Comparison of ENCODE assay signal across 8 cellular contexts in the genomic region with DNA sequence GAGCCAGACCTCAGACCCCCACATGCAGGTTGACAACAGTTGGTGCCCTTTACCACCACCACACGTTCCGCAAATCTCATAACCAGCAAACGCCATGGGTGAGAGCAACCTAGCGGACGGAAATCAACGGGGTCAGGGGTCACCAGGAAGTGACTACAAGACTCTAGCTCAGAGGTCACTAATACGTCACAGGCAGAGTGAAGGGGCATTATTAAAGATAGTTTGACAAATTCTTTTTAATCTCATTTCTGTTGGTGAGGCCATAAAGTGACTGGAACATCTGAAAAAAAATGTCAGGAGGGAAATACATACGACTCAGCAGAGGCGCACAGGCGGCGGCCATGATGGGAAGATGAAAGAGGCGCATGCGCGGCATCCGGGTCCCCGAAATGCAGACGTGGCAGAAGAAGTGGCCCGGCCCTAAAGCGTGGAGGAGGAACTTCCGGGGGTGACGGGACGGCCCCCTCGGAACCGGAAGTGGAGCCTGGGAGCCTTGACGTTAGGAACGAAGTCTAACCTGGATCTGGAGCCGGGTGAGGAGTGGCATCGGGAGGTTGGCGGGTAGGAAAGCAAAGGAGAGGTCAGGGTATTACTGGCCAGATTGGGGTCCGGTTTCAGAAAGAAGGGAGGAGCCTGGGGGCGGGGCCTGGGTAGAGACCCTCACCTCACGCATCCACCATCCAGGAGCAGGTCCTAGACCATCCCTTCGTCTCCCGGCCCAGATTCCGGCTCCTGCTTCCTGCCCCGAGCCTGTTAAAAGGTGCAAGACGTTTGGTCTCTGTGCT. TPM values are rescaled to one million over a fixed set of nuclear protein-coding genes. Genes with fewer than 3 reads are reported as not detected.
DNase-seq lines count a peak whose midpoint lies in the region; ATAC-seq, FAIRE-seq and TF ChIP-seq lines count a peak whose summit lies in the region.

A gene with protein sequence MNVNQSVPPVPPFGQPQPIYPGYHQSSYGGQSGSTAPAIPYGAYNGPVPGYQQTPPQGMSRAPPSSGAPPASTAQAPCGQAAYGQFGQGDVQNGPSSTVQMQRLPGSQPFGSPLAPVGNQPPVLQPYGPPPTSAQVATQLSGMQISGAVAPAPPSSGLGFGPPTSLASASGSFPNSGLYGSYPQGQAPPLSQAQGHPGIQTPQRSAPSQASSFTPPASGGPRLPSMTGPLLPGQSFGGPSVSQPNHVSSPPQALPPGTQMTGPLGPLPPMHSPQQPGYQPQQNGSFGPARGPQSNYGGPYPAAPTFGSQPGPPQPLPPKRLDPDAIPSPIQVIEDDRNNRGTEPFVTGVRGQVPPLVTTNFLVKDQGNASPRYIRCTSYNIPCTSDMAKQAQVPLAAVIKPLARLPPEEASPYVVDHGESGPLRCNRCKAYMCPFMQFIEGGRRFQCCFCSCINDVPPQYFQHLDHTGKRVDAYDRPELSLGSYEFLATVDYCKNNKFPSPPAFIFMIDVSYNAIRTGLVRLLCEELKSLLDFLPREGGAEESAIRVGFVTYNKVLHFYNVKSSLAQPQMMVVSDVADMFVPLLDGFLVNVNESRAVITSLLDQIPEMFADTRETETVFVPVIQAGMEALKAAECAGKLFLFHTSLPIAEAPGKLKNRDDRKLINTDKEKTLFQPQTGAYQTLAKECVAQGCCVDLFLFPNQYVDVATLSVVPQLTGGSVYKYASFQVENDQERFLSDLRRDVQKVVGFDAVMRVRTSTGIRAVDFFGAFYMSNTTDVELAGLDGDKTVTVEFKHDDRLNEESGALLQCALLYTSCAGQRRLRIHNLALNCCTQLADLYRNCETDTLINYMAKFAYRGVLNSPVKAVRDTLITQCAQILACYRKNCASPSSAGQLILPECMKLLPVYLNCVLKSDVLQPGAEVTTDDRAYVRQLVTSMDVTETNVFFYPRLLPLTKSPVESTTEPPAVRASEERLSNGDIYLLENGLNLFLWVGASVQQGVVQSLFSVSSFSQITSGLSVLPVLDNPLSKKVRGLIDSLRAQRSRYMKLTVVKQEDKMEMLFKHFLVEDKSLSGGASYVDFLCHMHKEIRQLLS (plus strand): TSS at position 468 of the 785 bp plus-strand sequence. CDS start 2,461 bp downstream, outside the sequence.

- H3K4me3 ChIP-seq in pancreas (peak within 1 kb of the TSS; percentile 84 to 90 (median 88)), tibial artery (peak within 1 kb of the TSS; percentile 76 to 99)

- 0% methylated on average over 37 of the region's 37 CpGs for WGBS in pancreas, 2 donors

- H3K27ac ChIP-seq in pancreas = peak within 1 kb of the TSS; percentile 78 to 94 (median 90)
- H3K27ac ChIP-seq in tibial artery = peak within 1 kb of the TSS; percentile 93 to 94

- H3K4me1 Mint-ChIP-seq in activated naive CD8-positive, alpha-beta T cell treated with anti-CD3 and anti-CD28 coated beads, Interleukin-2, amount 50 U/mL, for 24 hours = peaks cover 52% of the 10 kb centered on the region

- H3K27me3 ChIP-seq in pancreas (no peaks in the 10 kb centered on the region), tibial artery (no peaks in the 10 kb centered on the region)

- intact Hi-C loops in Right ventricle myocardium superior (cut with DNase I) = no loop called here
- intact Hi-C loops in pancreas (cut with DNase I) = no loop called here
- intact Hi-C loops in tibial artery (cut with DNase I; ENCODE audit: low total_unique reads) = no loop called here

- TF ChIP-seq CTCF in pancreas (IDR thresholded peaks at IDR 0.05) = no peak
- peak in 1 of 2 experiments; percentile 15 for TF ChIP-seq CTCF in tibial artery (IDR thresholded peaks at IDR 0.05)

- DNase-seq in NCI-H1417 treated with DMSO at 0.1 percent for 48 hours (lab: John Stamatoyannopoulos, UW) (peak; percentile 65), SW480 (ENCODE audit: low spot score) (peak; percentile 92), Right ventricle myocardium superior (peak; percentile 98), pancreas (peak; percentile 92 to 98 (median 96)), tibial artery (peak; percentile 96 to 98)
- DNase-seq in activated naive CD8-positive, alpha-beta T cell treated with anti-CD3 and anti-CD28 coated beads, Interleukin-2, amount 50 U/mL, for 24 hours = peak; percentile 96

- no peaks in the 10 kb centered on the region for H3K9me3 Mint-ChIP-seq in activated naive CD8-positive, alpha-beta T cell treated with anti-CD3 and anti-CD28 coated beads, Interleukin-2, amount 50 U/mL, for 24 hours

- H3K27ac Mint-ChIP-seq in activated naive CD8-positive, alpha-beta T cell treated with anti-CD3 and anti-CD28 coated beads, Interleukin-2, amount 50 U/mL, for 24 hours = peak within 1 kb of the TSS; percentile 100

- H3K4me1 ChIP-seq in pancreas (peaks cover 5 to 29% (median 9%) of the 10 kb centered on the region in 3 donors), tibial artery (peaks cover 0 to 44% (median 35%) of the 10 kb centered on the region in 4 donors)

- H3K27me3 Mint-ChIP-seq in activated naive CD8-positive, alpha-beta T cell treated with anti-CD3 and anti-CD28 coated beads, Interleukin-2, amount 50 U/mL, for 24 hours = no peaks in the 10 kb centered on the region

- ATAC-seq in HG02759 (IDR thresholded peaks at IDR 0.05; ENCODE audit: unreplicated experiment) (peak; percentile 92), Right ventricle myocardium superior (ENCODE audit: poor library complexity) (peak; percentile 98), pancreas (peak; percentile 93 to 97 (median 96))
- ATAC-seq in activated naive CD8-positive, alpha-beta T cell treated with anti-CD3 and anti-CD28 coated beads, Interleukin-2, amount 50 U/mL, for 24 hours = peak; percentile 92

- peaks cover 21% of the 10 kb centered on the region for H3K36me3 Mint-ChIP-seq in activated naive CD8-positive, alpha-beta T cell treated with anti-CD3 and anti-CD28 coated beads, Interleukin-2, amount 50 U/mL, for 24 hours (ENCODE audit: low read depth)

- TF ChIP-seq POLR2A in GM10847 (IDR thresholded peaks at IDR 0.05; ENCODE audit: extremely low read depth, insufficient read length) = peak; percentile 60

- H3K4me3 Mint-ChIP-seq in activated naive CD8-positive, alpha-beta T cell treated with anti-CD3 and anti-CD28 coated beads, Interleukin-2, amount 50 U/mL, for 24 hours = peak within 1 kb of the TSS; percentile 96

- peaks cover 0 to 19% (median 7%) of the 10 kb centered on the region in 3 donors for H3K36me3 ChIP-seq in pancreas
- H3K36me3 ChIP-seq in tibial artery = peaks cover 23 to 42% (median 24%) of the 10 kb centered on the region in 3 donors

- H3K9me3 ChIP-seq in pancreas = no peaks in the 10 kb centered on the region
- H3K9me3 ChIP-seq in tibial artery = no peaks in the 10 kb centered on the region

- FAIRE-seq in pancreas (lab: Jason Lieb, UNC) = peak; percentile 60

RNA-seq across cellular contexts. Expression of the gene that starts here (rescaled TPM):
- total RNA-seq in Right ventricle myocardium superior = 42.3 TPM
- 10 to 100 TPM; 23.3 to 42.5 (median 30.2) TPM for total RNA-seq in pancreas
- polyA plus RNA-seq in pancreas = 10 to 100 TPM; 33.1 to 36.2 TPM

Comparison
In these comparisons a context has a peak if more than half of its experiments do, and no peak if none do; other contexts are left out.
1. Peak in every context shown above with its lines: DNase-seq, ATAC-seq, H3K4me3 ChIP-seq and H3K27ac ChIP-seq.